11 cellular contexts compared by ENCODE assay signal in the genomic region with DNA sequence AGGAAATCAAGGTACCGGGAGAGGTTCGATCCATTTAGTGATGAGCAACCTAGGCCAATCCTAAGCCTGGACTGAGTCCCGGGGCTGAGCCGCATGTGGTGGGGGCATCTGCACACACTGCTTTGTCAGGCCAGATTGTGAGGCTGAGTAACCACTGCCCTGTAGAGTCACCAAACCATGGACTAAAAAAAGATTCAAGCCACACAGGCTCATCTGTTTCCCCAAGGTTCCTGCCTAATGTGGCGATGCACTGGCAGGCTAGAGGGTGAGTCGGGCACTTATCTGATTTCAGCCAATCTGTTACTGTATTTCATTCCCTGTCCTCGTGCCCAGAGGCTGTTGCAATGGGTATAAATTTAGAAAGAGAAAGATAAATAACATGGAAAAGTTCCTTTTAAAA.
DNase-seq lines count a peak whose midpoint lies in the region; ATAC-seq and TF ChIP-seq lines count a peak whose summit lies in the region.
"Had no signal": no experiment of that assay in that cellular context is flagged by ENCODE, and none has a peak within 500 bp of the region (broad histone marks: within the 10 kb centered on the region; RNA-seq: fewer than 3 reads in every experiment).

No MANE protein-coding gene starts in this region.

- peaks cover 12% of the 10 kb centered on the region for H3K4me1 ChIP-seq in upper lobe of right lung

- ATAC-seq in GM21423 (IDR thresholded peaks at IDR 0.05; ENCODE audit: unreplicated experiment): no peak
- no peak for ATAC-seq in upper lobe of right lung

- peaks cover 11% of the 10 kb centered on the region for H3K36me3 Mint-ChIP-seq in progenitor cell of endocrine pancreas (ENCODE audit: insufficient read depth)

- peak overlapping the region; percentile 9 for H3K27ac Mint-ChIP-seq in progenitor cell of endocrine pancreas

- no peaks in the 10 kb centered on the region for H3K27me3 ChIP-seq in upper lobe of right lung

- H3K9me3 ChIP-seq in upper lobe of right lung: no peaks in the 10 kb centered on the region

- no peaks in the 10 kb centered on the region for H3K27me3 Mint-ChIP-seq in progenitor cell of endocrine pancreas
- H3K27me3 Mint-ChIP-seq: stimulated activated naive CD8-positive, alpha-beta T cell treated with anti-CD3 and anti-CD28 coated beads, Interleukin-15, Interleukin-2, amounts not matched to agents 100 ng/mL and 50 ng/mL, for 24 hours had no signal

- TF ChIP-seq CTCF in progenitor cell of endocrine pancreas (IDR thresholded peaks at IDR 0.05; ENCODE audit: unreplicated experiment) (no peak), GM20000 (IDR thresholded peaks at IDR 0.05; ENCODE audit: extremely low read depth, missing control alignments) (no peak), upper lobe of right lung (IDR thresholded peaks at IDR 0.05) (no peak)

- DNase-seq in DMS 273 treated with DMSO at 0.1 percent for 48 hours (lab: John Stamatoyannopoulos, UW) (peak; percentile 97), NCI-H524 (lab: John Stamatoyannopoulos, UW) (peak; percentile 86 to 95), dedifferentiated amniotic fluid mesenchymal stem cell (ENCODE audit: extremely low spot score) (peak; percentile 52), progenitor cell of endocrine pancreas (ENCODE audit: low spot score, unreplicated experiment) (no peak), GM20000 (ENCODE audit: low spot score) (no peak), upper lobe of right lung (no peak)
- DNase-seq in stimulated activated CD4-positive, alpha-beta T cell treated with anti-CD3 and anti-CD28 coated beads, Interleukin-15, amount 100 ng/mL, for 24 hours: no peak
- DNase-seq: NCI-H1105, small intestine had no signal

- intact Hi-C loops in upper lobe of right lung (cut with DNase I): no loop called here

- H3K4me3 ChIP-seq in upper lobe of right lung: no peak overlapping the region

- no peak overlapping the region for H3K4me3 Mint-ChIP-seq in progenitor cell of endocrine pancreas (ENCODE audit: low read depth)
- H3K4me3 Mint-ChIP-seq: stimulated activated naive CD8-positive, alpha-beta T cell treated with anti-CD3 and anti-CD28 coated beads, Interleukin-15, Interleukin-2, amounts not matched to agents 100 ng/mL and 50 ng/mL, for 24 hours had no signal

- no peaks in the 10 kb centered on the region for H3K4me1 Mint-ChIP-seq in progenitor cell of endocrine pancreas (ENCODE audit: low read depth)

- H3K9me3 Mint-ChIP-seq in progenitor cell of endocrine pancreas (ENCODE audit: low read depth): no peaks in the 10 kb centered on the region
- H3K9me3 Mint-ChIP-seq: stimulated activated naive CD8-positive, alpha-beta T cell treated with anti-CD3 and anti-CD28 coated beads, Interleukin-15, Interleukin-2, amounts not matched to agents 100 ng/mL and 50 ng/mL, for 24 hours had no signal

- no peak overlapping the region for H3K27ac ChIP-seq in upper lobe of right lung

- no peaks in the 10 kb centered on the region for H3K36me3 ChIP-seq in upper lobe of right lung

Comparison
In these comparisons a context has a peak if more than half of its experiments do, and no peak if none do; other contexts are left out.
1. DNase-seq: peak in DMS 273 treated with DMSO at 0.1 percent for 48 hours (single experiment), NCI-H524 (2 of 2) and dedifferentiated amniotic fluid mesenchymal stem cell (single experiment); none in progenitor cell of endocrine pancreas (single experiment), stimulated activated CD4-positive, alpha-beta T cell treated with anti-CD3 and anti-CD28 coated beads, Interleukin-15, amount 100 ng/mL, for 24 hours (single experiment), GM20000 (single experiment) and upper lobe of right lung (single experiment).